ENCODE assay signal across 1 cellular context in genomic region chr2:112749755-112750559, GRCh38.
A peak's percentile ranks its signal among the peaks of the same experiment; 100 is the strongest.
TF ChIP-seq lines count a peak whose summit lies in the region.

No MANE protein-coding gene starts in this region.

TF ChIP-seq in K562, 482 proteins besides CTCF, POLR2A, EP300 and RAD21 (continued from another document and continues in another):
- TF ChIP-seq RREB1 (CRISPR knock-in tag; IDR thresholded peaks at IDR 0.05) (peak; percentile 78; the same call in 1 of the 2 replicates), KHSRP (IDR thresholded peaks at IDR 0.05) (no peak), ZNF324 (CRISPR knock-in tag; IDR thresholded peaks at IDR 0.05) (no peak), ZNF165 (CRISPR knock-in tag; IDR thresholded peaks at IDR 0.05; ENCODE audit: borderline replicate concordance) (no peak), SMC3 (conservative IDR thresholded peaks at IDR 0.05; ENCODE audit: insufficient read depth, low read depth, low read length) (peak; percentile 95), ZKSCAN8 (CRISPR knock-in tag; IDR thresholded peaks at IDR 0.05) (no peak), HNRNPH1 (optimal IDR thresholded peaks at IDR 0.05; ENCODE audit: low read depth, low read length) (no peak), FOXM1 (IDR thresholded peaks at IDR 0.05; ENCODE audit: low read depth) (no peak), FOXM1 (CRISPR knock-in tag; IDR thresholded peaks at IDR 0.05; ENCODE audit: low read depth) (no peak), NBN (IDR thresholded peaks at IDR 0.05; ENCODE audit: low read depth) (no peak), RBM14 (IDR thresholded peaks at IDR 0.05; ENCODE audit: borderline replicate concordance, insufficient read depth, low read depth, low read length) (no peak), ARID4B (CRISPR knock-in tag; IDR thresholded peaks at IDR 0.05) (no peak), DACH1 (IDR thresholded peaks at IDR 0.05; ENCODE audit: partially characterized antibody) (no peak), FIP1L1 (IDR thresholded peaks at IDR 0.05; ENCODE audit: low read depth, low read length, poor library complexity, severe bottlenecking) (no peak), ZBTB2 (IDR thresholded peaks at IDR 0.05) (no peak), SRSF1 (IDR thresholded peaks at IDR 0.05; ENCODE audit: low read depth, low read length) (no peak), CEBPB (tag; IDR thresholded peaks at IDR 0.05) (no peak), ZBTB33 (CRISPR knock-in tag; IDR thresholded peaks at IDR 0.05) (0 out of 2 replicates have a peak, but pooled peaks have one; percentile 57), SRSF7 (optimal IDR thresholded peaks at IDR 0.05; ENCODE audit: low read depth, low read length) (no peak), ETV6 (IDR thresholded peaks at IDR 0.05; ENCODE audit: borderline replicate concordance in 1 of 2, low read depth in 2 of 2, low read length in 1 of 2) (no peak), ETV6 (CRISPR knock-in tag; IDR thresholded peaks at IDR 0.05; ENCODE audit: borderline replicate concordance) (no peak), ZNF512 (tag; IDR thresholded peaks at IDR 0.05) (no peak), HNRNPUL1 (IDR thresholded peaks at IDR 0.05; ENCODE audit: low read length) (no peak), CC2D1A (IDR thresholded peaks at IDR 0.05) (0 out of 2 replicates have a peak, but pooled peaks have one; percentile 44), RCOR1 (IDR thresholded peaks at IDR 0.05; ENCODE audit: borderline replicate concordance in 1 of 2, low read depth in 2 of 2, low read length in 2 of 2) (peak in 1 of 2 experiments; percentile 91; a peak in 2 of 4 replicates), COPS2 (conservative IDR thresholded peaks at IDR 0.05) (no peak), FOXJ2 (tag; IDR thresholded peaks at IDR 0.05) (peak; percentile 87), MTA1 (IDR thresholded peaks at IDR 0.05; ENCODE audit: borderline replicate concordance) (no peak), CTBP1 (IDR thresholded peaks at IDR 0.05; ENCODE audit: borderline replicate concordance) (peak; percentile 87), C11orf30 (IDR thresholded peaks at IDR 0.05; ENCODE audit: low read depth) (no peak), TAL1 (IDR thresholded peaks at IDR 0.05) (no peak)
- TF ChIP-seq, protein P1, sequence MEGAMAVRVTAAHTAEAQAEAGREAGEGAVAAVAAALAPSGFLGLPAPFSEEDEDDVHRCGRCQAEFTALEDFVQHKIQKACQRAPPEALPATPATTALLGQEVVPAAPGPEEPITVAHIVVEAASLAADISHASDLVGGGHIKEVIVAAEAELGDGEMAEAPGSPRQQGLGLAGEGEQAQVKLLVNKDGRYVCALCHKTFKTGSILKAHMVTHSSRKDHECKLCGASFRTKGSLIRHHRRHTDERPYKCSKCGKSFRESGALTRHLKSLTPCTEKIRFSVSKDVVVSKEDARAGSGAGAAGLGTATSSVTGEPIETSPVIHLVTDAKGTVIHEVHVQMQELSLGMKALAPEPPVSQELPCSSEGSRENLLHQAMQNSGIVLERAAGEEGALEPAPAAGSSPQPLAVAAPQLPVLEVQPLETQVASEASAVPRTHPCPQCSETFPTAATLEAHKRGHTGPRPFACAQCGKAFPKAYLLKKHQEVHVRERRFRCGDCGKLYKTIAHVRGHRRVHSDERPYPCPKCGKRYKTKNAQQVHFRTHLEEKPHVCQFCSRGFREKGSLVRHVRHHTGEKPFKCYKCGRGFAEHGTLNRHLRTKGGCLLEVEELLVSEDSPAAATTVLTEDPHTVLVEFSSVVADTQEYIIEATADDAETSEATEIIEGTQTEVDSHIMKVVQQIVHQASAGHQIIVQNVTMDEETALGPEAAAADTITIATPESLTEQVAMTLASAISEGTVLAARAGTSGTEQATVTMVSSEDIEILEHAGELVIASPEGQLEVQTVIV (CRISPR knock-in tag; IDR thresholded peaks at IDR 0.05; ENCODE audit: borderline replicate concordance) = no peak
- TF ChIP-seq, protein P2, sequence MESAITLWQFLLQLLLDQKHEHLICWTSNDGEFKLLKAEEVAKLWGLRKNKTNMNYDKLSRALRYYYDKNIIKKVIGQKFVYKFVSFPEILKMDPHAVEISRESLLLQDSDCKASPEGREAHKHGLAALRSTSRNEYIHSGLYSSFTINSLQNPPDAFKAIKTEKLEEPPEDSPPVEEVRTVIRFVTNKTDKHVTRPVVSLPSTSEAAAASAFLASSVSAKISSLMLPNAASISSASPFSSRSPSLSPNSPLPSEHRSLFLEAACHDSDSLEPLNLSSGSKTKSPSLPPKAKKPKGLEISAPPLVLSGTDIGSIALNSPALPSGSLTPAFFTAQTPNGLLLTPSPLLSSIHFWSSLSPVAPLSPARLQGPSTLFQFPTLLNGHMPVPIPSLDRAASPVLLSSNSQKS (CRISPR knock-in tag; IDR thresholded peaks at IDR 0.05) = no peak
- TF ChIP-seq, protein P3, sequence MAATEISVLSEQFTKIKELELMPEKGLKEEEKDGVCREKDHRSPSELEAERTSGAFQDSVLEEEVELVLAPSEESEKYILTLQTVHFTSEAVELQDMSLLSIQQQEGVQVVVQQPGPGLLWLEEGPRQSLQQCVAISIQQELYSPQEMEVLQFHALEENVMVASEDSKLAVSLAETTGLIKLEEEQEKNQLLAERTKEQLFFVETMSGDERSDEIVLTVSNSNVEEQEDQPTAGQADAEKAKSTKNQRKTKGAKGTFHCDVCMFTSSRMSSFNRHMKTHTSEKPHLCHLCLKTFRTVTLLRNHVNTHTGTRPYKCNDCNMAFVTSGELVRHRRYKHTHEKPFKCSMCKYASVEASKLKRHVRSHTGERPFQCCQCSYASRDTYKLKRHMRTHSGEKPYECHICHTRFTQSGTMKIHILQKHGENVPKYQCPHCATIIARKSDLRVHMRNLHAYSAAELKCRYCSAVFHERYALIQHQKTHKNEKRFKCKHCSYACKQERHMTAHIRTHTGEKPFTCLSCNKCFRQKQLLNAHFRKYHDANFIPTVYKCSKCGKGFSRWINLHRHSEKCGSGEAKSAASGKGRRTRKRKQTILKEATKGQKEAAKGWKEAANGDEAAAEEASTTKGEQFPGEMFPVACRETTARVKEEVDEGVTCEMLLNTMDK (IDR thresholded peaks at IDR 0.05; ENCODE audit: borderline replicate concordance, insufficient read depth, low read depth, low read length, poor library complexity, severe bottlenecking) = peak; percentile 50
- TF ChIP-seq, protein P4, sequence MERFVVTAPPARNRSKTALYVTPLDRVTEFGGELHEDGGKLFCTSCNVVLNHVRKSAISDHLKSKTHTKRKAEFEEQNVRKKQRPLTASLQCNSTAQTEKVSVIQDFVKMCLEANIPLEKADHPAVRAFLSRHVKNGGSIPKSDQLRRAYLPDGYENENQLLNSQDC (CRISPR knock-in tag; IDR thresholded peaks at IDR 0.05) = no peak
- TF ChIP-seq, protein P5, sequence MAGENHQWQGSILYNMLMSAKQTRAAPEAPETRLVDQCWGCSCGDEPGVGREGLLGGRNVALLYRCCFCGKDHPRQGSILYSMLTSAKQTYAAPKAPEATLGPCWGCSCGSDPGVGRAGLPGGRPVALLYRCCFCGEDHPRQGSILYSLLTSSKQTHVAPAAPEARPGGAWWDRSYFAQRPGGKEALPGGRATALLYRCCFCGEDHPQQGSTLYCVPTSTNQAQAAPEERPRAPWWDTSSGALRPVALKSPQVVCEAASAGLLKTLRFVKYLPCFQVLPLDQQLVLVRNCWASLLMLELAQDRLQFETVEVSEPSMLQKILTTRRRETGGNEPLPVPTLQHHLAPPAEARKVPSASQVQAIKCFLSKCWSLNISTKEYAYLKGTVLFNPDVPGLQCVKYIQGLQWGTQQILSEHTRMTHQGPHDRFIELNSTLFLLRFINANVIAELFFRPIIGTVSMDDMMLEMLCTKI (IDR thresholded peaks at IDR 0.05; ENCODE audit: partially characterized antibody) = no peak
